Comparison of ENCODE assay signal across 20 cellular contexts in the genomic region with DNA sequence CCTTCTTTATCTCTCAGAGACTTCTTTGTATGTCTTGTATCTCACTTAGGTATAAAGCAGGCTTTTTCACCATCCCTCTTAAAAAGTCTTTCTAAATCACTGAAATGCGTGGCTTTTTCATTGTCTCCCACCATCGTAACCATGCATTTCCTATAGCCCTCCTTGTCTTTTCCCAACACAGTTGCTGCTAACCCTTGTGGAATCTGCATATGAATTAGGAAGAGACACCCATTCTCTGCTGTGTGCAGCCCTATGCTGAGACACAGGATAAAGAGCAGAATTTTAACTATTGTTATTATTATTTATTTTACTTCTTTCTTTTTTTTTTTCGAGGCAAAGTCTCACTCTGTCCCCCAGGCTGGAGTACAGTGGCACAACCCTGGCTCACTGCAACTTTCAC.
DNase-seq lines count a peak whose midpoint lies in the region; ATAC-seq and TF ChIP-seq lines count a peak whose summit lies in the region.
"Had no signal": no experiment of that assay in that cellular context is flagged by ENCODE, and none has a peak within 500 bp of the region (broad histone marks: within the 10 kb centered on the region; RNA-seq: fewer than 3 reads in every experiment).

No MANE protein-coding gene starts in this region.

- H4K20me1 ChIP-seq in H9 (ENCODE audit: control insufficient read depth, insufficient read depth, insufficient read length) (no peaks in the 10 kb centered on the region), smooth muscle cell (ENCODE audit: low read depth) (no peaks in the 10 kb centered on the region)

- TF ChIP-seq CTCF in H9 (conservative IDR thresholded peaks at IDR 0.05) (no peak), WTC11 (IDR thresholded peaks at IDR 0.05) (no peak), smooth muscle cell (IDR thresholded peaks at IDR 0.05; ENCODE audit: borderline replicate concordance, insufficient read depth, poor library complexity, severe bottlenecking) (no peak), right atrium auricular region (IDR thresholded peaks at IDR 0.05) (no peak)

- H3K9me3 Mint-ChIP-seq in H9 (no peaks in the 10 kb centered on the region), WTC11 (0 out of 2 replicates have a peak, but pooled peaks cover 3% of the 10 kb centered on the region)

- H3K36me3 ChIP-seq in iPS-20b (ENCODE audit: insufficient read depth, low read depth, low read length) = no peaks in the 10 kb centered on the region
- H3K36me3 ChIP-seq in smooth muscle cell (ENCODE audit: low read depth) = no peaks in the 10 kb centered on the region
- no peaks in the 10 kb centered on the region for H3K36me3 ChIP-seq in right atrium auricular region
- H3K36me3 ChIP-seq: MG63 had no signal

- POLR2A ChIA-PET in WTC11 (lab: Charles Lee) = interaction anchor here (0.7 kb wide), 1 partner anchor 689 kb away, joined by 3 read pairs; no protein-coding TSS in a partner anchor

- H3K4me1 Mint-ChIP-seq in H9 (peaks cover 80 to 86% of the 10 kb centered on the region in 2 experiments), WTC11 (peaks cover 91% of the 10 kb centered on the region)

- no peak overlapping the region for H3K14ac ChIP-seq in H9 (ENCODE audit: insufficient read depth, low read length)

- H2AFZ ChIP-seq in H9 (ENCODE audit: low read length) (no peak overlapping the region), smooth muscle cell (ENCODE audit: low read depth) (no peak overlapping the region)

- H2BK5ac ChIP-seq in H9 (ENCODE audit: insufficient read length, low read length) = no peak overlapping the region

- H3K27ac Mint-ChIP-seq in H9 (peak overlapping the region; percentile 54 to 100 (median 96)), WTC11 (peak overlapping the region; percentile 99)

- H3K4me3 Mint-ChIP-seq in H9 (peak overlapping the region; percentile 27 to 34; a peak in 4 of 5 replicates), WTC11 (peak overlapping the region; percentile 33)

- peak; percentile 80 for ATAC-seq in WTC11
- ATAC-seq: HCT116 had no signal

- CTCF ChIA-PET in WTC11 (lab: Charles Lee) = no interaction called here

- no peaks in the 10 kb centered on the region for H3K79me1 ChIP-seq in H9 (ENCODE audit: insufficient read depth, low read depth, low read length, poor library complexity, severe bottlenecking)

- H2AK5ac ChIP-seq in H9 (ENCODE audit: insufficient read length, low read length) = no peak overlapping the region

- H3K79me2 ChIP-seq in H9 (ENCODE audit: insufficient read depth, low read length) = no peaks in the 10 kb centered on the region
- H3K79me2 ChIP-seq in smooth muscle cell (ENCODE audit: low read depth) = no peaks in the 10 kb centered on the region

- no peak overlapping the region for H3K18ac ChIP-seq in H9 (ENCODE audit: insufficient read length, low read depth, low read length)

- H3K4me3 ChIP-seq in iPS-20b (ENCODE audit: low read length) (peak overlapping the region; percentile 30; the same call in 1 of the 2 replicates), smooth muscle cell (no peak overlapping the region), right atrium auricular region (no peak overlapping the region)
- H3K4me3 ChIP-seq: MG63 had no signal

- no peak overlapping the region for H2BK12ac ChIP-seq in H9 (ENCODE audit: insufficient read length, low read depth, low read length)

- H3T11ph ChIP-seq in H9 (ENCODE audit: low read length) = no peak overlapping the region

- no peak overlapping the region for H3K56ac ChIP-seq in H9 (ENCODE audit: insufficient read length, low read depth, low read length)

- peaks cover 0 to 4% (median 0%) of the 10 kb centered on the region in 3 experiments; a peak in 3 of 7 replicates for H3K36me3 Mint-ChIP-seq in H9 (ENCODE audit: insufficient read depth in 1 of 3, low read depth in 3 of 3)
- H3K36me3 Mint-ChIP-seq in WTC11 = peaks cover 2% of the 10 kb centered on the region; the same call in 1 of the 2 replicates

- no peak overlapping the region for H2BK120ac ChIP-seq in H9 (ENCODE audit: low read depth, low read length, poor library complexity, severe bottlenecking)

- H2BK15ac ChIP-seq in H9 (ENCODE audit: low read depth, low read length) = no peak overlapping the region

- H3K27me3 ChIP-seq in H9 (ENCODE audit: insufficient read depth, low read length) = no peaks in the 10 kb centered on the region
- H3K27me3 ChIP-seq in iPS-20b (ENCODE audit: insufficient read depth, low read length) = no peaks in the 10 kb centered on the region
- no peaks in the 10 kb centered on the region for H3K27me3 ChIP-seq in smooth muscle cell (ENCODE audit: low read depth)
- no peaks in the 10 kb centered on the region for H3K27me3 ChIP-seq in right atrium auricular region
- H3K27me3 ChIP-seq: MG63 had no signal

- H3F3A ChIP-seq in smooth muscle cell (ENCODE audit: low read depth) = peaks cover 4% of the 10 kb centered on the region

- no CpG with 5 or more reads among the region's 3 CpGs for WGBS in H9 (ENCODE audit: extremely low coverage, insufficient read length, low lambda C conversion rate)
- WGBS in smooth muscle cell (ENCODE audit: low lambda C conversion rate) = 22% methylated on average over 3 of the region's 3 CpGs

- H3K4me2 ChIP-seq in H9 (ENCODE audit: insufficient read depth, insufficient read length, low read length) (peak overlapping the region; percentile 15), smooth muscle cell (peak overlapping the region; percentile 41)

- H3K9me3 ChIP-seq in H9 (ENCODE audit: control insufficient read depth, low read depth, low read length) = no peaks in the 10 kb centered on the region
- no peaks in the 10 kb centered on the region for H3K9me3 ChIP-seq in iPS-20b (ENCODE audit: insufficient read depth, low read depth, low read length)
- H3K9me3 ChIP-seq in smooth muscle cell (replicated peaks; ENCODE audit: low read depth) = no peaks in the 10 kb centered on the region
- no peaks in the 10 kb centered on the region for H3K9me3 ChIP-seq in right atrium auricular region
- H3K9me3 ChIP-seq: MG63 had no signal

- no peak overlapping the region for H3K4ac ChIP-seq in H9 (ENCODE audit: low read depth, low read length)

- no peak overlapping the region for H3K23ac ChIP-seq in H9 (ENCODE audit: insufficient read length, low read depth, low read length)

- H3K27me3 Mint-ChIP-seq in H9 (ENCODE audit: low read depth) = no peaks in the 10 kb centered on the region
- H3K27me3 Mint-ChIP-seq in WTC11 (ENCODE audit: low read depth) = no peaks in the 10 kb centered on the region

- no peaks in the 10 kb centered on the region for H3K23me2 ChIP-seq in H9 (ENCODE audit: insufficient read length, low read depth, low read length, poor library complexity, severe bottlenecking)

- no peak overlapping the region for H4K91ac ChIP-seq in H9 (ENCODE audit: insufficient read length, low read depth, low read length)

- H4K5ac ChIP-seq in H9 (ENCODE audit: insufficient read length, low read depth, low read length) = no peak overlapping the region

- H3K27ac ChIP-seq in H9 (ENCODE audit: insufficient read length, low read depth, low read length) (peak overlapping the region; percentile 82), iPS-20b (ENCODE audit: low read length) (peak overlapping the region; percentile 63), smooth muscle cell (ENCODE audit: low read depth) (no peak overlapping the region), right atrium auricular region (no peak overlapping the region)

- H2BK20ac ChIP-seq in H9 (ENCODE audit: low read depth, low read length, poor library complexity, severe bottlenecking) = no peak overlapping the region

- H3K9ac ChIP-seq in H9 (ENCODE audit: extremely low read depth, insufficient read length, low read length) (no peak overlapping the region), iPS-20b (ENCODE audit: low read depth, low read length) (peak overlapping the region; percentile 80; the same call in 1 of the 2 replicates), smooth muscle cell (ENCODE audit: low read depth) (no peak overlapping the region)

- H3K4me1 ChIP-seq in H9 (ENCODE audit: insufficient read depth, low read length) (peaks cover 15% of the 10 kb centered on the region; the same call in 1 of the 2 replicates), iPS-20b (ENCODE audit: insufficient read depth, low read length) (peaks cover 55% of the 10 kb centered on the region), smooth muscle cell (ENCODE audit: low read depth) (peaks cover 30% of the 10 kb centered on the region), right atrium auricular region (no peaks in the 10 kb centered on the region)

- DNase-seq in H9 (peak; percentile 31), WTC11 (ENCODE audit: low spot score) (no peak), smooth muscle cell (lab: John Stamatoyannopoulos, UW; ENCODE audit: unreplicated experiment) (no peak), right atrium auricular region (ENCODE audit: low spot score) (no peak), HT-29 (ENCODE audit: low spot score) (no peak), GM19240 (ENCODE audit: insufficient read length, low spot score) (no peak)
- DNase-seq: DMS153, DND-41, IMR-90, KG1, MG63, NCI-H1105 treated with DMSO at 0.1 percent for 48 hours, NCI-H146, NCI-H1930, NCI-H446 treated with DMSO at 0.1 percent for 48 hours, NCI-H526, Right ventricle myocardium superior, RPMI8226 had no signal

- no peak overlapping the region for H4K8ac ChIP-seq in H9 (replicated peaks; ENCODE audit: insufficient read length, low read depth, low read length)

TF ChIP-seq in WTC11, 78 proteins besides CTCF, POLR2A, EP300 and RAD21:
- TF ChIP-seq, protein P1, sequence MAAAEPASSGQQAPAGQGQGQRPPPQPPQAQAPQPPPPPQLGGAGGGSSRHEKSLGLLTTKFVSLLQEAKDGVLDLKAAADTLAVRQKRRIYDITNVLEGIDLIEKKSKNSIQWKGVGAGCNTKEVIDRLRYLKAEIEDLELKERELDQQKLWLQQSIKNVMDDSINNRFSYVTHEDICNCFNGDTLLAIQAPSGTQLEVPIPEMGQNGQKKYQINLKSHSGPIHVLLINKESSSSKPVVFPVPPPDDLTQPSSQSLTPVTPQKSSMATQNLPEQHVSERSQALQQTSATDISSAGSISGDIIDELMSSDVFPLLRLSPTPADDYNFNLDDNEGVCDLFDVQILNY (CRISPR knock-in tag; IDR thresholded peaks at IDR 0.05) = no peak
- TF ChIP-seq TEAD1 (CRISPR knock-in tag; IDR thresholded peaks at IDR 0.05) = peak; percentile 34; the same call in 1 of the 2 replicates
TF ChIP-seq in WTC11: peak in this region for 1.

Comparison
In these comparisons a context has a peak if more than half of its experiments do, and no peak if none do; other contexts are left out.
1. H3K27ac ChIP-seq: peak in H9 (single experiment) and iPS-20b (single experiment); none in smooth muscle cell (single experiment) and right atrium auricular region (0 of 2).